ENCODE assay signal across 17 cellular contexts in the genomic region with DNA sequence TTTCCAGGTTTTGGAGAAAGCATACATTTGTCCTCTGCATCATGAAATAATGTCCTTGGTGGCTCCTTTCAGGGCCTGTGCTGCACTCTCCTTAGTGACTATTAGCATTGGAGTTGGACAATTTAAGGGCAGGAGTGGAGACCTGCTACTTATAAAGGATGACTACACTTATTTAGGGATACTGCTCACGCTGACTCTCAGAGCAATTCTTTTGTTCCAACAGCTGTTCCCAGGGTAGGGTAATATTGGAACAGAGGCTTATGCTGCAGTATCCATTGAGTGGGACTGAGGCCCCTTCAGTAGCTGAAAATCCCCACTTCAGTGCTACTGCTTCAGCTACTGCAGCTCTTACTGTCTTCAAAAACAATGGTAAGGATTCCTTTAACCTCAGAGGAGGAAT.
DNase-seq lines count a peak whose midpoint lies in the region; ATAC-seq and TF ChIP-seq lines count a peak whose summit lies in the region.
"Had no signal": no experiment of that assay in that cellular context is flagged by ENCODE, and none has a peak within 500 bp of the region (broad histone marks: within the 10 kb centered on the region; RNA-seq: fewer than 3 reads in every experiment).

No MANE protein-coding gene starts in this region.

- peak overlapping the region; percentile 82 for H3K4ac ChIP-seq in IMR-90 (ENCODE audit: low read depth, low read length)

- ATAC-seq in IMR-90 (ENCODE audit: low read depth) = peak; percentile 2; the same call in 1 of the 2 replicates
- no peak for ATAC-seq in activated T-cell treated with anti-CD3 and anti-CD28 coated beads, Interleukin-2, amount 50 U/mL, for 72 hours (replicated peaks in 1 of 2)
- ATAC-seq: Panc1 had no signal

- DNase-seq in IMR-90 = no peak
- DNase-seq in SJSA1 (ENCODE audit: low read depth in 1 of 2, low spot score in 2 of 2) = no peak
- DNase-seq in smooth muscle cell (lab: John Stamatoyannopoulos, UW; ENCODE audit: unreplicated experiment) = no peak
- DNase-seq in activated T-cell treated with anti-CD3 and anti-CD28 coated beads, Interleukin-2, amount 50 U/mL, for 72 hours = no peak
- DNase-seq in NCI-H446 treated with DMSO at 0.1 percent for 48 hours (lab: John Stamatoyannopoulos, UW) = no peak
- DNase-seq in activated CD4-positive, CD25-positive, alpha-beta regulatory T cell treated with anti-CD3 and anti-CD28 coated beads, Interleukin-2, amount 50 U/mL, for 72 hours = no peak
- DNase-seq: colonic mucosa; foreskin melanocyte; Kasumi-1; NCI-H1105 treated with DMSO at 0.1 percent for 48 hours; NCI-H2171; posterior cingulate gyrus; stimulated activated CD4-positive, alpha-beta T cell treated with anti-CD3 and anti-CD28 coated beads, Interleukin-4, amount 100 ng/mL, for 1 hour had no signal

- intact Hi-C loops in IMR-90 (cut with micrococcal nuclease) = loop anchor here (2.0 to 10.0 kb wide), 4 partner anchors 48 to 245 kb away; no protein-coding TSS in a partner anchor

- H3K4me2 ChIP-seq in IMR-90 (ENCODE audit: low read depth, low read length) (no peak overlapping the region), smooth muscle cell (peak overlapping the region; percentile 48)

- no CpG with 5 or more reads among the region's 1 CpG for WGBS in IMR-90 (ENCODE audit: extremely low coverage in 2 of 2, insufficient read length in 1 of 2), 2 experiments
- 84% methylated on average over 1 of the region's 1 CpG for WGBS in smooth muscle cell (ENCODE audit: low lambda C conversion rate)

- no peak for TF ChIP-seq RAD21 in IMR-90 (IDR thresholded peaks at IDR 0.05; ENCODE audit: low read length)

- peak overlapping the region; percentile 95 for H4K5ac ChIP-seq in IMR-90 (ENCODE audit: low read depth, low read length)

- in situ Hi-C loops in IMR-90 (cut with MboI; ENCODE audit: low sequenced_read_pairs) = no loop called here

- H3K36me3 Mint-ChIP-seq in activated T-cell treated with anti-CD3 and anti-CD28 coated beads, Interleukin-2, amount 50 U/mL, for 72 hours (ENCODE audit: insufficient read depth in 2 of 2) = no peaks in the 10 kb centered on the region

- H2BK5ac ChIP-seq in IMR-90 (ENCODE audit: low read depth, low read length, poor library complexity, severe bottlenecking) = peak overlapping the region; percentile 97

- H4K91ac ChIP-seq in IMR-90 (ENCODE audit: insufficient read depth, low read depth, low read length) = peak overlapping the region; percentile 87

- peaks cover 17% of the 10 kb centered on the region; the same call in 1 of the 2 replicates for H3K9me1 ChIP-seq in IMR-90 (ENCODE audit: insufficient read depth, low read length)

- H3K9me3 ChIP-seq in IMR-90 (ENCODE audit: control insufficient read depth, insufficient read depth, low read length) (no peaks in the 10 kb centered on the region), SJSA1 (replicated peaks) (no peaks in the 10 kb centered on the region), smooth muscle cell (replicated peaks; ENCODE audit: low read depth) (no peaks in the 10 kb centered on the region)
- H3K9me3 ChIP-seq: colonic mucosa, vagina had no signal

- peak overlapping the region; percentile 86 for H3K56ac ChIP-seq in IMR-90 (ENCODE audit: extremely low read depth, insufficient read depth, low read length)

- H2BK20ac ChIP-seq in IMR-90 (ENCODE audit: low read depth, low read length) = peak overlapping the region; percentile 94

- H3K27me3 ChIP-seq in IMR-90 (ENCODE audit: control insufficient read depth, insufficient read depth, low read length) = no peaks in the 10 kb centered on the region
- no peaks in the 10 kb centered on the region for H3K27me3 ChIP-seq in SJSA1 (replicated peaks)
- H3K27me3 ChIP-seq in layer of hippocampus (ENCODE audit: control insufficient read depth, insufficient read depth, low read length) = no peaks in the 10 kb centered on the region
- H3K27me3 ChIP-seq in smooth muscle cell (ENCODE audit: low read depth) = no peaks in the 10 kb centered on the region
- H3K27me3 ChIP-seq: colonic mucosa, vagina had no signal

- peak overlapping the region; percentile 71 for H3K23ac ChIP-seq in IMR-90 (ENCODE audit: low read depth, low read length)

- H3F3A ChIP-seq in smooth muscle cell (ENCODE audit: low read depth) = peaks cover 13% of the 10 kb centered on the region

- peak overlapping the region; percentile 47 for H2BK15ac ChIP-seq in IMR-90 (ENCODE audit: low read depth, low read length)

- TF ChIP-seq CTCF in IMR-90 (conservative IDR thresholded peaks at IDR 0.05; ENCODE audit: low read depth, low read length) (no peak), smooth muscle cell (IDR thresholded peaks at IDR 0.05; ENCODE audit: borderline replicate concordance, insufficient read depth, poor library complexity, severe bottlenecking) (no peak)

- no peak overlapping the region for H3K27ac Mint-ChIP-seq in activated T-cell treated with anti-CD3 and anti-CD28 coated beads, Interleukin-2, amount 50 U/mL, for 72 hours

- peaks cover 6% of the 10 kb centered on the region for H3K27me3 Mint-ChIP-seq in activated T-cell treated with anti-CD3 and anti-CD28 coated beads, Interleukin-2, amount 50 U/mL, for 72 hours (ENCODE audit: low read depth)

- peak overlapping the region; percentile 90 for H3K18ac ChIP-seq in IMR-90 (ENCODE audit: low read depth, low read length)

- H3K9ac ChIP-seq in IMR-90 (ENCODE audit: low read depth, low read length) (peak overlapping the region; percentile 35; the same call in 1 of the 2 replicates), smooth muscle cell (ENCODE audit: low read depth) (peak overlapping the region; percentile 49)

- peak overlapping the region; percentile 42 to 82 for H4K8ac ChIP-seq in IMR-90 (ENCODE audit: low read depth in 2 of 2, low read length in 2 of 2)

- H2AK9ac ChIP-seq in IMR-90 (replicated peaks; ENCODE audit: low read depth, low read length, poor library complexity) = no peak overlapping the region

- peaks cover 0 to 3% of the 10 kb centered on the region in 2 donors for H3K9me3 Mint-ChIP-seq in activated T-cell treated with anti-CD3 and anti-CD28 coated beads, Interleukin-2, amount 50 U/mL, for 72 hours

- CTCF ChIA-PET in IMR-90 (lab: Yijun Ruan, JAX) = interaction anchor here (0.6 to 1.3 kb wide), 4 partner anchors 163 to 275 kb away, joined by 3 to 5 read pairs (median 4); no protein-coding TSS in a partner anchor

- no peak overlapping the region for H2AFZ ChIP-seq in IMR-90 (replicated peaks; ENCODE audit: low read length, poor library complexity)
- H2AFZ ChIP-seq in smooth muscle cell (ENCODE audit: low read depth) = no peak overlapping the region

- H3K79me1 ChIP-seq in IMR-90 (ENCODE audit: low read depth in 1 of 2, low read length in 2 of 2) = no peaks in the 10 kb centered on the region

- H4K20me1 ChIP-seq in IMR-90 (ENCODE audit: insufficient read depth, low read length) = no peaks in the 10 kb centered on the region
- no peaks in the 10 kb centered on the region for H4K20me1 ChIP-seq in smooth muscle cell (ENCODE audit: low read depth)

- H3K27ac ChIP-seq in IMR-90 (ENCODE audit: insufficient read depth, low read length) = peak overlapping the region; percentile 93
- peak overlapping the region; percentile 91 for H3K27ac ChIP-seq in SJSA1
- peak overlapping the region; percentile 13 for H3K27ac ChIP-seq in layer of hippocampus (ENCODE audit: low read depth, low read length)
- H3K27ac ChIP-seq in smooth muscle cell (ENCODE audit: low read depth) = peak overlapping the region; percentile 90
- H3K27ac ChIP-seq: colonic mucosa, vagina had no signal

- peak overlapping the region; percentile 39 for H3K14ac ChIP-seq in IMR-90 (replicated peaks; ENCODE audit: low read depth, low read length)

- no peak overlapping the region for H3K4me3 Mint-ChIP-seq in activated T-cell treated with anti-CD3 and anti-CD28 coated beads, Interleukin-2, amount 50 U/mL, for 72 hours

- dilution Hi-C loops in IMR-90 (cut with HindIII; ENCODE audit: low sequenced_read_pairs, unreplicated experiment) = no loop called here

- no peaks in the 10 kb centered on the region for H3K79me2 ChIP-seq in smooth muscle cell (ENCODE audit: low read depth)

- H3K4me1 Mint-ChIP-seq in activated T-cell treated with anti-CD3 and anti-CD28 coated beads, Interleukin-2, amount 50 U/mL, for 72 hours (ENCODE audit: low read depth) = peaks cover 14% of the 10 kb centered on the region

- H3K4me3 ChIP-seq in IMR-90 (ENCODE audit: insufficient read depth, low read depth, low read length) (no peak overlapping the region), SJSA1 (no peak overlapping the region), smooth muscle cell (no peak overlapping the region)
- H3K4me3 ChIP-seq: colonic mucosa, skin epidermis, vagina had no signal

- H3K4me1 ChIP-seq in IMR-90 (ENCODE audit: control insufficient read depth, insufficient read depth, low read length) (peaks cover 24% of the 10 kb centered on the region), SJSA1 (replicated peaks) (peaks cover 43% of the 10 kb centered on the region), smooth muscle cell (ENCODE audit: low read depth) (peaks cover 21% of the 10 kb centered on the region)
- H3K4me1 ChIP-seq: colonic mucosa had no signal

- no TSS peak for BruUV-seq in IMR-90 (replicated peaks; lab: Mats Ljungman, UMichigan)

- POLR2A ChIA-PET in IMR-90 (lab: Charles Lee; ENCODE audit: unreplicated experiment) = interaction anchor here (0.5 to 1.2 kb wide), 2 partner anchors 11 to 12 kb away, joined by 3 to 6 read pairs; no protein-coding TSS in a partner anchor

- peak overlapping the region; percentile 58; the same call in 1 of the 2 replicates for H2AK5ac ChIP-seq in IMR-90 (ENCODE audit: low read depth, low read length)

- peak overlapping the region; percentile 89 for H2BK120ac ChIP-seq in IMR-90 (ENCODE audit: low read depth, low read length)

- no peak for TF ChIP-seq POLR2A in IMR-90 (IDR thresholded peaks at IDR 0.05; ENCODE audit: low read depth, low read length)

- H3K36me3 ChIP-seq in IMR-90 (ENCODE audit: control insufficient read depth, insufficient read depth, low read length) (no peaks in the 10 kb centered on the region), SJSA1 (no peaks in the 10 kb centered on the region), smooth muscle cell (ENCODE audit: low read depth) (no peaks in the 10 kb centered on the region)
- H3K36me3 ChIP-seq: colonic mucosa, vagina had no signal

TF ChIP-seq in IMR-90, 13 proteins besides CTCF, POLR2A, EP300 and RAD21 (continues in another document):
- no peak for TF ChIP-seq MAZ (IDR thresholded peaks at IDR 0.05; ENCODE audit: borderline replicate concordance, low read depth, low read length)
- TF ChIP-seq, protein P1, sequence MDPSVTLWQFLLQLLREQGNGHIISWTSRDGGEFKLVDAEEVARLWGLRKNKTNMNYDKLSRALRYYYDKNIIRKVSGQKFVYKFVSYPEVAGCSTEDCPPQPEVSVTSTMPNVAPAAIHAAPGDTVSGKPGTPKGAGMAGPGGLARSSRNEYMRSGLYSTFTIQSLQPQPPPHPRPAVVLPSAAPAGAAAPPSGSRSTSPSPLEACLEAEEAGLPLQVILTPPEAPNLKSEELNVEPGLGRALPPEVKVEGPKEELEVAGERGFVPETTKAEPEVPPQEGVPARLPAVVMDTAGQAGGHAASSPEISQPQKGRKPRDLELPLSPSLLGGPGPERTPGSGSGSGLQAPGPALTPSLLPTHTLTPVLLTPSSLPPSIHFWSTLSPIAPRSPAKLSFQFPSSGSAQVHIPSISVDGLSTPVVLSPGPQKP (IDR thresholded peaks at IDR 0.05; ENCODE audit: borderline replicate concordance, low read depth, low read length) = no peak
- no peak for TF ChIP-seq FOS (IDR thresholded peaks at IDR 0.05; ENCODE audit: low read depth, low read length)
- no peak for TF ChIP-seq MXI1 (IDR thresholded peaks at IDR 0.05; ENCODE audit: borderline replicate concordance, low read depth, low read length)

Comparison
In these comparisons a context has a peak if more than half of its experiments do, and no peak if none do; other contexts are left out.
1. H3K27ac ChIP-seq: peak in every context shown above with its lines; median percentile 93 in IMR-90; 91 in SJSA1; 90 in smooth muscle cell; 13 in layer of hippocampus.